ENCODE assay signal across 24 cellular contexts in the genomic region with DNA sequence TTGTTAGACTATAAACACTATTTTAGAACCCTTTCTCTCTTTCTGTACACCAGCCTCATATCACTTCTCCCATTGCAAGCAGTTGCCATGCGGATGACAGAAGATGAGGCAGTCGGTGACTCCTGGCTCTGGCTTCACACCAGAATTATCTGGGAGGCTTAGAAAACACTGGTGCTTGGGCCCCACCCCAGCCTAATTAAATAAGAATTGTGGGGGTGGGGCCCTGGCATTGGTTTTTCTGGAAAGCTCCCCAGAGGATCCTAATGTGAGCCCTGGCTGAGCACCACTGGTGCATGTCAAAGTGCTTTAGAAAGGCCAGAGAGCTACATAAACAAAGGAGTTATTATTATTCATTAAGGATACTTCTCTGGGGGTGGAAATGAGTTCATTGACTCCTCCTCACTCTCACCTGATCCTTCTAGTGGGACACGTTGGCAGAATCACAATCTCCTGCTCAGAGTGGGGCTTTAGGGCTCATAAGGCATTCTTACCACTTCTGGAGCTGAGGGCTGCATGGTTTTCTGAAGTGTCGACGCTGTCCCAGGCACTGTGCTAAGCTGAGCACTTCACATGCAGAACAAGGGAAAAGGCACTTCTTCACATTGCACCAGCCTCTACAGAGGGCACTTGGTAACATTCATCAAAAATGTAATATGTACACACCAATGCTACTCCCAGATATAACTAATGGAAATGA.
DNase-seq lines count a peak whose midpoint lies in the region; ATAC-seq lines count a peak whose summit lies in the region.
"Had no signal": no experiment of that assay in that cellular context is flagged by ENCODE, and none has a peak within 500 bp of the region (broad histone marks: within the 10 kb centered on the region; RNA-seq: fewer than 3 reads in every experiment).

No MANE protein-coding gene starts in this region.

- peaks cover 3% of the 10 kb centered on the region for H3K27me3 ChIP-seq in H7 (ENCODE audit: control insufficient read depth, insufficient read depth, low read length)
- no peaks in the 10 kb centered on the region for H3K27me3 ChIP-seq in NT2/D1 (ENCODE audit: insufficient read depth, insufficient read length)
- H3K27me3 ChIP-seq: neutrophil, Peyer's patch had no signal

- H3K36me3 ChIP-seq in H7 (replicated peaks; ENCODE audit: control insufficient read depth, insufficient read depth, low read length) = no peaks in the 10 kb centered on the region
- H3K36me3 ChIP-seq in NT2/D1 (ENCODE audit: insufficient read depth, insufficient read length, low read length) = no peaks in the 10 kb centered on the region
- H3K36me3 ChIP-seq: neutrophil, Peyer's patch, SJCRH30 had no signal

- H3K9me3 ChIP-seq in NT2/D1 (ENCODE audit: insufficient read depth, low read length) = no peaks in the 10 kb centered on the region
- H3K9me3 ChIP-seq: neutrophil, Peyer's patch, SJCRH30 had no signal

- no peak overlapping the region for H3K9ac ChIP-seq in NT2/D1 (ENCODE audit: insufficient read length, low read depth)

- H3K4me3 ChIP-seq in H7 (ENCODE audit: insufficient read depth, low read depth, low read length) (no peak overlapping the region), NT2/D1 (ENCODE audit: insufficient read length, low read depth) (no peak overlapping the region)
- H3K4me3 ChIP-seq: Peyer's patch, SJCRH30 had no signal

- H3K4me1 ChIP-seq in NT2/D1 (ENCODE audit: insufficient read depth, insufficient read length) = peaks cover 18% of the 10 kb centered on the region
- H3K4me1 ChIP-seq: SJCRH30 had no signal

- no peak for ATAC-seq in HG02678 (IDR thresholded peaks at IDR 0.05; ENCODE audit: unreplicated experiment)
- no peak for ATAC-seq in GM18520 (IDR thresholded peaks at IDR 0.05; ENCODE audit: unreplicated experiment)
- ATAC-seq: activated CD4-positive, alpha-beta T cell treated with anti-CD3 and anti-CD28 coated beads for 36 hours; activated T-cell treated with anti-CD3 and anti-CD28 coated beads, Interleukin-2, amount 50 U/mL, for 4 hours; CD8-positive, alpha-beta T cell; HepG2; T-cell had no signal

- DNase-seq in H7 = peak; percentile 69
- DNase-seq in NCI-H1436 (lab: John Stamatoyannopoulos, UW) = peak; percentile 63
- DNase-seq in NT2/D1 (ENCODE audit: low read depth, low spot score) = peak; percentile 89
- peak; percentile 57 for DNase-seq in mesenteric fat pad (ENCODE audit: low spot score)
- DNase-seq in H4 (ENCODE audit: low spot score) = no peak
- DNase-seq in ureter (ENCODE audit: low spot score) = no peak
- DNase-seq: activated CD4-positive, alpha-beta T cell treated with anti-CD3 and anti-CD28 coated beads for 36 hours; activated naive CD4-positive, alpha-beta T cell treated with anti-CD3 and anti-CD28 coated beads, Interleukin-2, amount 50 U/mL, for 16 hours; activated T-cell treated with anti-CD3 and anti-CD28 coated beads, Interleukin-2, amount 50 U/mL, for 4 hours; CD8-positive, alpha-beta T cell; DMS153; GDM1; HFFc6; mammary epithelial cell; NK-92 treated with Interleukin-12 subunit alpha and Interleukin-12 subunit beta, amount 100 ng/mL, for 24 hours; SJCRH30; stimulated activated CD4-positive, alpha-beta T cell treated with anti-CD3 and anti-CD28 coated beads, Interleukin-2, amount 100 ng/mL, for 48 hours; stimulated activated naive CD4-positive, alpha-beta T cell treated with Interleukin-2 at 50 U/mL for 16 hours; T-cell had no signal

Comparison
In these comparisons a context has a peak if more than half of its experiments do, and no peak if none do; other contexts are left out.
1. DNase-seq: peak in H7 (single experiment), NCI-H1436 (single experiment), NT2/D1 (single experiment) and mesenteric fat pad (single experiment); none in H4 (single experiment) and ureter (single experiment).